8 cellular contexts compared by ENCODE assay signal in genomic region chr10:94546616-94547175, GRCh38. TPM values are rescaled to one million over a fixed set of nuclear protein-coding genes. Genes with fewer than 3 reads are reported as not detected.
A peak's percentile ranks its signal among the peaks of the same experiment; 100 is the strongest.
DNase-seq lines count a peak whose midpoint lies in the region; ATAC-seq, FAIRE-seq and TF ChIP-seq lines count a peak whose summit lies in the region.

No MANE protein-coding gene starts in this region.

- CTCF ChIA-PET in AG04449 (lab: Yijun Ruan, JAX): no interaction called here

- WGBS in small intestine, 3 donors: 8 to 19% (median 10%) methylated on average over 4 of the region's 4 CpGs

- FAIRE-seq in GM12892 (lab: Jason Lieb, UNC) (peak; percentile 67), small intestine (lab: Jason Lieb, UNC) (no peak)

- H3K9me3 ChIP-seq in SU-DHL-6 (ENCODE audit: insufficient read depth, low read length) (no peaks in the 10 kb centered on the region), small intestine (ENCODE audit: control insufficient read depth, low read depth) (no peaks in the 10 kb centered on the region), uterus (no peaks in the 10 kb centered on the region)

- intact Hi-C loops in uterus (cut with DNase I; ENCODE audit: low total_unique reads): no loop called here

- H3K4me1 ChIP-seq in small intestine (ENCODE audit: control insufficient read depth in 2 of 2, insufficient read depth in 1 of 2, low read depth in 1 of 2, low read length in 1 of 2) (no peaks in the 10 kb centered on the region), uterus (no peaks in the 10 kb centered on the region)

- H2AFZ ChIP-seq in SU-DHL-6 (ENCODE audit: low read depth, low read length, severe bottlenecking): peak overlapping the region; percentile 94

- TF ChIP-seq CTCF in AG04449 (IDR thresholded peaks at IDR 0.05; ENCODE audit: insufficient read depth, low read length, missing control alignments) (no peak), SU-DHL-6 (IDR thresholded peaks at IDR 0.05; ENCODE audit: insufficient read depth, low read length, poor library complexity, severe bottlenecking) (no peak), foreskin fibroblast (IDR thresholded peaks at IDR 0.05; ENCODE audit: low read depth, low read length) (no peak), uterus (IDR thresholded peaks at IDR 0.05) (no peak)

- no peaks in the 10 kb centered on the region for H3F3A ChIP-seq in SU-DHL-6 (ENCODE audit: insufficient read depth)

- no peak for DNase-seq in AG04449 (ENCODE audit: low read depth, low spot score)
- DNase-seq in GM12892 (ENCODE audit: insufficient read length): no peak
- DNase-seq in foreskin fibroblast: peak; percentile 6 to 33
- DNase-seq in small intestine: peak; percentile 54
- no peak for DNase-seq in uterus
- no peak for DNase-seq in AG20443 (ENCODE audit: low spot score)

- H4K20me1 ChIP-seq in SU-DHL-6 (ENCODE audit: low read depth, low read length): peaks cover 13% of the 10 kb centered on the region

- no peak for ATAC-seq in GM18519 (IDR thresholded peaks at IDR 0.05; ENCODE audit: low FRiP score, unreplicated experiment)

- peaks cover 60% of the 10 kb centered on the region for H3K79me2 ChIP-seq in SU-DHL-6 (ENCODE audit: insufficient read depth, low read length)

- peak overlapping the region; percentile 99 for H3K4me2 ChIP-seq in SU-DHL-6 (ENCODE audit: low read depth, low read length, poor library complexity, severe bottlenecking)

- peak overlapping the region; percentile 76 for H3K27ac ChIP-seq in SU-DHL-6 (ENCODE audit: low read depth, low read length)
- H3K27ac ChIP-seq in small intestine (ENCODE audit: low read depth in 1 of 2, low read length in 1 of 2): no peak overlapping the region
- no peak overlapping the region for H3K27ac ChIP-seq in uterus

- peak overlapping the region; percentile 96 for H3K9ac ChIP-seq in SU-DHL-6 (ENCODE audit: low read length)

- H3K4me3 ChIP-seq in AG04449 (ENCODE audit: low read depth, low read length) (peak overlapping the region; percentile 95), SU-DHL-6 (ENCODE audit: insufficient read depth, low read length, poor library complexity, severe bottlenecking) (peak overlapping the region; percentile 86), foreskin fibroblast (ENCODE audit: low read depth in 1 of 2, low read length in 2 of 2) (peak overlapping the region; percentile 87 to 98), small intestine (ENCODE audit: low read depth in 1 of 2, low read length in 2 of 2) (peak overlapping the region in 1 of 2 donors; percentile 65), uterus (peak overlapping the region in 1 of 2 donors; percentile 70)

- no peak for TF ChIP-seq POLR2A in GM12892 (IDR thresholded peaks at IDR 0.05; ENCODE audit: low read depth, low read length)
- no peak for TF ChIP-seq POLR2A in uterus (IDR thresholded peaks at IDR 0.05)

- no peaks in the 10 kb centered on the region for H3K27me3 ChIP-seq in SU-DHL-6 (ENCODE audit: low read length)
- no peaks in the 10 kb centered on the region for H3K27me3 ChIP-seq in small intestine (ENCODE audit: control insufficient read depth in 2 of 2, insufficient read depth in 2 of 2, low read length in 2 of 2)
- no peaks in the 10 kb centered on the region for H3K27me3 ChIP-seq in uterus

- no peaks in the 10 kb centered on the region for H3K9me2 ChIP-seq in SU-DHL-6 (replicated peaks; ENCODE audit: insufficient read depth, low read length)

- peaks cover 23% of the 10 kb centered on the region for H3K36me3 ChIP-seq in SU-DHL-6 (ENCODE audit: low read length)
- no peaks in the 10 kb centered on the region for H3K36me3 ChIP-seq in small intestine (ENCODE audit: control insufficient read depth in 2 of 2, insufficient read depth in 2 of 2, low read length in 2 of 2)
- H3K36me3 ChIP-seq in uterus: no peaks in the 10 kb centered on the region

- POLR2A ChIA-PET in AG04449 (lab: Yijun Ruan, JAX): no interaction called here

RNA-seq across cellular contexts. Expression of gene HELLS, which starts 1.1 kb away (rescaled TPM):
- 103 TPM for polyA plus RNA-seq in GM12892 (2012; ENCODE audit: missing spikeins)
- polyA plus RNA-seq in small intestine: 1 to 10 TPM in 2 of 3 donors, not detected in 1; 1.3 to 8.6 TPM
- total RNA-seq in uterus: 100 to 1,000 TPM in 1 of 4 donors, 10 to 100 TPM in 1, 1 to 10 TPM in 2; 1.8 to 113 (median 9.8) TPM

Comparison
In these comparisons a context has a peak if more than half of its experiments do, and no peak if none do; other contexts are left out.
1. DNase-seq: peak in foreskin fibroblast (2 of 2) and small intestine (single experiment); none in AG04449 (single experiment), GM12892 (single experiment), uterus (0 of 2) and AG20443 (single experiment).